2 cellular contexts compared by ENCODE assay signal in genomic region chr17:47301831-47302230, GRCh38.
TF ChIP-seq lines count a peak whose summit lies in the region.

No MANE protein-coding gene starts in this region.

TF ChIP-seq in GM12891, 5 proteins besides CTCF, POLR2A, EP300 and RAD21:
- TF ChIP-seq TAF1 (IDR thresholded peaks at IDR 0.05; ENCODE audit: low read depth, low read length) (no peak), PAX5 (IDR thresholded peaks at IDR 0.05; ENCODE audit: insufficient read depth, low read length, severe bottlenecking) (no peak), POU2F2 (IDR thresholded peaks at IDR 0.05; ENCODE audit: low read depth, low read length) (no peak), POLR2AphosphoS5 (IDR thresholded peaks at IDR 0.05; ENCODE audit: low read depth, low read length) (no peak), SPI1 (IDR thresholded peaks at IDR 0.05; ENCODE audit: low read depth, low read length) (no peak)

TF ChIP-seq in GM12878, 131 proteins besides CTCF, POLR2A, EP300 and RAD21:
- no peak for TF ChIP-seq PRDM15 (CRISPR knock-in tag; IDR thresholded peaks at IDR 0.05)
- no peak for TF ChIP-seq FOS (IDR thresholded peaks at IDR 0.05; ENCODE audit: borderline replicate concordance, extremely low read depth, insufficient read length)
- TF ChIP-seq SMC3 (IDR thresholded peaks at IDR 0.05; ENCODE audit: borderline replicate concordance, low read length): no peak
- TF ChIP-seq SMARCA5 (IDR thresholded peaks at IDR 0.05): no peak
